In genomic region chr1:156118175-156118868, GRCh38 we compare ENCODE assay signal across 10 cellular contexts. TPM values are rescaled to one million over a fixed set of nuclear protein-coding genes. Genes with fewer than 3 reads are reported as not detected.
A peak's percentile ranks its signal among the peaks of the same experiment; 100 is the strongest.
DNase-seq lines count a peak whose midpoint lies in the region; ATAC-seq and TF ChIP-seq lines count a peak whose summit lies in the region.
"Had no signal": no experiment of that assay in that cellular context is flagged by ENCODE, and none has a peak within 500 bp of the region (broad histone marks: within the 10 kb centered on the region; RNA-seq: fewer than 3 reads in every experiment).

No MANE protein-coding gene starts in this region.

- DNase-seq in AG09309 (ENCODE audit: low read depth) (no peak), SHP77 (lab: John Stamatoyannopoulos, UW) (peak; percentile 80 to 81), erythroblast (lab: John Stamatoyannopoulos, UW) (peak in 1 of 2 experiments; percentile 37), neural progenitor cell (ENCODE audit: low spot score) (no peak), AML-193 (lab: John Stamatoyannopoulos, UW) (no peak), activated gamma-delta T cell treated with Interleukin-2 at 50 U/mL for 16 hours (no peak), NCI-H2081 (lab: John Stamatoyannopoulos, UW) (no peak)
- DNase-seq: effector CD4-positive, alpha-beta T cell; stimulated activated CD4-positive, alpha-beta T cell treated with anti-CD3 and anti-CD28 coated beads, Interleukin-4, amount 100 ng/mL, for 1 hour had no signal

- no peak for ATAC-seq in HG02678 (IDR thresholded peaks at IDR 0.05; ENCODE audit: unreplicated experiment)

- H3K36me3 Mint-ChIP-seq in neural progenitor cell = peaks cover 12% of the 10 kb centered on the region

- peaks cover 7% of the 10 kb centered on the region for H3K27me3 Mint-ChIP-seq in neural progenitor cell (ENCODE audit: insufficient read depth, low read depth)

- no peak for TF ChIP-seq CTCF in AG09309 (IDR thresholded peaks at IDR 0.05; ENCODE audit: control insufficient read depth, insufficient read depth, low read depth, low read length, missing control alignments)
- TF ChIP-seq CTCF in neural progenitor cell (IDR thresholded peaks at IDR 0.05) = no peak

- no peak overlapping the region for H3K27ac Mint-ChIP-seq in neural progenitor cell

- peaks cover 28% of the 10 kb centered on the region for H3F3A ChIP-seq in neural progenitor cell (ENCODE audit: low read depth)

- no peaks in the 10 kb centered on the region for H3K9me3 ChIP-seq in neural progenitor cell (ENCODE audit: low read depth)

- H3K27ac ChIP-seq in neural progenitor cell = no peak overlapping the region

- no peaks in the 10 kb centered on the region for H3K36me3 ChIP-seq in neural progenitor cell

- no peak overlapping the region for H3K4me2 ChIP-seq in neural progenitor cell

- peaks cover 32% of the 10 kb centered on the region for H3K79me2 ChIP-seq in neural progenitor cell (ENCODE audit: low read depth)

- H2AFZ ChIP-seq in neural progenitor cell (replicated peaks) = no peak overlapping the region

- H3K4me3 Mint-ChIP-seq in neural progenitor cell = peak overlapping the region; percentile 27

- H3K4me3 ChIP-seq in AG09309 (ENCODE audit: control insufficient read depth, low read depth, low read length) (peak overlapping the region; percentile 93), neural progenitor cell (no peak overlapping the region)

- peaks cover 19% of the 10 kb centered on the region for H3K27me3 ChIP-seq in neural progenitor cell

- peak; percentile 39 for TF ChIP-seq POLR2A in erythroblast (IDR thresholded peaks at IDR 0.05; ENCODE audit: low read length)

- no peak overlapping the region for H3K9ac ChIP-seq in neural progenitor cell

- peaks cover 55% of the 10 kb centered on the region for H3K4me1 Mint-ChIP-seq in neural progenitor cell

- H3K9me3 Mint-ChIP-seq in neural progenitor cell = no peaks in the 10 kb centered on the region

- peaks cover 34% of the 10 kb centered on the region for H3K4me1 ChIP-seq in neural progenitor cell

- H4K20me1 ChIP-seq in neural progenitor cell (ENCODE audit: low read depth) = peaks cover 100% of the 10 kb centered on the region

RNA-seq across cellular contexts. Expression of gene LMNA, which starts 3.8 kb away (rescaled TPM):
- total RNA-seq in neural progenitor cell (ENCODE audit: low replicate concordance) = 20.5 and 35.8 TPM in 2 replicates

RNA-seq across cellular contexts. Expression of gene SEMA4A, which starts 35.1 kb away (rescaled TPM):
- total RNA-seq in neural progenitor cell (ENCODE audit: low replicate concordance) = 0.69 and 1.8 TPM in 2 replicates

RNA-seq across cellular contexts. Expression of gene MEX3A, which starts 36.1 kb away (rescaled TPM):
- 32.2 and 62.6 TPM in 2 replicates for total RNA-seq in neural progenitor cell (ENCODE audit: low replicate concordance)

RNA-seq across cellular contexts. Expression of gene RAB25, which starts 57.4 kb away (rescaled TPM):
- total RNA-seq in neural progenitor cell (ENCODE audit: low replicate concordance) = 2.4 and 7.7 TPM in 2 replicates

Comparison
In these comparisons a context has a peak if more than half of its experiments do, and no peak if none do; other contexts are left out.
1. DNase-seq: peak in SHP77 (2 of 2); none in AG09309 (single experiment), neural progenitor cell (single experiment), AML-193 (0 of 2), activated gamma-delta T cell treated with Interleukin-2 at 50 U/mL for 16 hours (single experiment) and NCI-H2081 (0 of 2).